ENCODE assay signal across 15 cellular contexts in genomic region chr1:39160703-39161102, GRCh38. TPM values are rescaled to one million over a fixed set of nuclear protein-coding genes. Genes with fewer than 3 reads are reported as not detected.
DNase-seq lines count a peak whose midpoint lies in the region; ATAC-seq and TF ChIP-seq lines count a peak whose summit lies in the region.
"Had no signal": no experiment of that assay in that cellular context is flagged by ENCODE, and none has a peak within 500 bp of the region (broad histone marks: within the 10 kb centered on the region; RNA-seq: fewer than 3 reads in every experiment).

No MANE protein-coding gene starts in this region.

- no peak for TF ChIP-seq POLR2A in gastrocnemius medialis (IDR thresholded peaks at IDR 0.05)

- H3K9me3 ChIP-seq in thoracic aorta (no peaks in the 10 kb centered on the region), gastrocnemius medialis (no peaks in the 10 kb centered on the region)
- H3K9me3 ChIP-seq: sigmoid colon had no signal

- in situ Hi-C loops in astrocyte of the cerebellum (cut with HindIII; ENCODE audit: low sequenced_read_pairs) (no loop called here), gastrocnemius medialis (cut with MboI; ENCODE audit: low sequenced_read_pairs in 4 of 4) (no loop called here)

- no peak overlapping the region for H3K27ac ChIP-seq in thoracic aorta
- no peak overlapping the region for H3K27ac ChIP-seq in gastrocnemius medialis
- H3K27ac ChIP-seq: 22Rv1 had no signal

- H3K27me3 ChIP-seq in kidney epithelial cell (ENCODE audit: control insufficient read depth, insufficient read depth, low read length): no peaks in the 10 kb centered on the region
- H3K27me3 ChIP-seq in thoracic aorta (replicated peaks; ENCODE audit: insufficient read depth): no peaks in the 10 kb centered on the region
- H3K27me3 ChIP-seq in gastrocnemius medialis: no peaks in the 10 kb centered on the region
- H3K27me3 ChIP-seq: sigmoid colon had no signal

- H3K4me3 ChIP-seq in astrocyte of the cerebellum (ENCODE audit: low read depth, low read length) (no peak overlapping the region), kidney epithelial cell (ENCODE audit: low read depth, low read length) (no peak overlapping the region), thoracic aorta (no peak overlapping the region), gastrocnemius medialis (no peak overlapping the region)
- H3K4me3 ChIP-seq: sigmoid colon had no signal

- DNase-seq in DMS79 (lab: John Stamatoyannopoulos, UW) (peak; percentile 53), DMS79 treated with DMSO at 0.1 percent for 48 hours (lab: John Stamatoyannopoulos, UW) (no peak), astrocyte of the cerebellum (ENCODE audit: low read depth) (no peak), kidney epithelial cell (ENCODE audit: low read depth) (no peak), thoracic aorta (ENCODE audit: low spot score) (no peak), iPS-NIHi11 (ENCODE audit: low spot score) (no peak), gastrocnemius medialis (no peak)
- DNase-seq: activated CD4-positive, CD25-positive, alpha-beta regulatory T cell; activated CD8-positive, alpha-beta memory T cell treated with anti-CD3 and anti-CD28 coated beads, Interleukin-2, amount 50 U/mL, for 48 hours; activated naive CD8-positive, alpha-beta T cell treated with anti-CD3 and anti-CD28 coated beads, Interleukin-2, amount 10 ng/mL, durations not matched to agents 7 days and 5 days; naive B cell; NCI-H2081 treated with DMSO at 0.1 percent for 48 hours; sigmoid colon had no signal

- TF ChIP-seq CTCF in astrocyte of the cerebellum (IDR thresholded peaks at IDR 0.05; ENCODE audit: low read depth, low read length, missing control alignments): peak; percentile 37
- peak; percentile 39 for TF ChIP-seq CTCF in kidney epithelial cell (IDR thresholded peaks at IDR 0.05; ENCODE audit: insufficient read depth, low read length, poor library complexity, severe bottlenecking)
- TF ChIP-seq CTCF in thoracic aorta (IDR thresholded peaks at IDR 0.05): peak; percentile 17
- no peak for TF ChIP-seq CTCF in gastrocnemius medialis (IDR thresholded peaks at IDR 0.05 in 4 of 5, conservative IDR thresholded peaks at IDR 0.05 in 1 of 5)

- H3K4me1 ChIP-seq in thoracic aorta (ENCODE audit: control insufficient read depth in 1 of 2, low read depth in 2 of 2) (peaks cover 28 to 75% of the 10 kb centered on the region in 2 donors), gastrocnemius medialis (peaks cover 46 to 55% of the 10 kb centered on the region in 2 donors)

- intact Hi-C loops in gastrocnemius medialis (cut with DNase I; ENCODE audit: low total_unique reads): no loop called here

- no peak for ATAC-seq in thoracic aorta (ENCODE audit: insufficient number of reproducible peaks, low FRiP score, low read depth)
- no peak for ATAC-seq in HG03108 (IDR thresholded peaks at IDR 0.05; ENCODE audit: unreplicated experiment)
- no peak for ATAC-seq in gastrocnemius medialis

- H3K36me3 ChIP-seq in kidney epithelial cell (ENCODE audit: control insufficient read depth, insufficient read depth, low read length) (no peaks in the 10 kb centered on the region), thoracic aorta (no peaks in the 10 kb centered on the region), gastrocnemius medialis (no peaks in the 10 kb centered on the region)
- H3K36me3 ChIP-seq: sigmoid colon had no signal

RNA-seq across cellular contexts. Expression of gene MACF1, which starts 43.8 kb away (rescaled TPM):
- total RNA-seq in kidney epithelial cell (276 and 279 TPM in 2 replicates), thoracic aorta (100 to 1,000 TPM; 604 to 650 TPM), gastrocnemius medialis (100 to 1,000 TPM in 2 of 4 donors, 10 to 100 TPM in 2; 78.7 to 139 (median 113) TPM)

Comparison
In these comparisons a context has a peak if more than half of its experiments do, and no peak if none do; other contexts are left out.
1. CTCF ChIP-seq: peak in astrocyte of the cerebellum (single experiment), kidney epithelial cell (single experiment) and thoracic aorta (single experiment); none in gastrocnemius medialis (0 of 5).